Comparison of ENCODE assay signal across 22 cellular contexts in genomic region chr11:78643676-78644056, GRCh38.
"Had no signal": no experiment of that assay in that cellular context is flagged by ENCODE, and none has a peak within 500 bp of the region (broad histone marks: within the 10 kb centered on the region; RNA-seq: fewer than 3 reads in every experiment).

No MANE protein-coding gene starts in this region.

- ATAC-seq: body of pancreas had no signal

- H3K9me3 Mint-ChIP-seq: activated naive CD4-positive, alpha-beta T cell treated with anti-CD3 and anti-CD28 coated beads for 36 hours had no signal

- DNase-seq: activated CD4-positive, alpha-beta T cell treated with anti-CD3 and anti-CD28 coated beads, Interleukin-2, amount 50 U/mL, for 48 hours; activated CD4-positive, CD25-positive, alpha-beta regulatory T cell; activated CD8-positive, alpha-beta memory T cell treated with anti-CD3 and anti-CD28 coated beads, Interleukin-2, amount 50 U/mL, for 48 hours; activated effector memory CD4-positive, alpha-beta T cell treated with anti-CD3 and anti-CD28 coated beads, Interleukin-2, amount 50 U/mL, for 16 hours; activated naive CD4-positive, alpha-beta T cell treated with anti-CD3 and anti-CD28 coated beads for 36 hours; activated T-cell treated with anti-CD3 and anti-CD28 coated beads, Interleukin-2, amount 50 U/mL, for 48 hours; amniotic stem cell; body of pancreas; central memory CD4-positive, alpha-beta T cell; IMR-90; Kasumi-1; KBM-7; NCI-H1105 treated with DMSO at 0.1 percent for 48 hours; NCI-H1436 treated with DMSO at 0.1 percent for 48 hours; NCI-H187; NCI-H2081; NCI-H524; Peyer's patch; Right ventricle myocardium superior; SJCRH30; SK-N-SH had no signal

- H3K4me3 ChIP-seq: ascending aorta, body of pancreas, Peyer's patch, SJCRH30 had no signal

- H3K27me3 ChIP-seq: ascending aorta, body of pancreas, Peyer's patch, SJCRH30 had no signal

- H3K4me1 ChIP-seq: ascending aorta, body of pancreas, Peyer's patch, SJCRH30 had no signal

- H3K36me3 ChIP-seq: ascending aorta, Peyer's patch, SJCRH30 had no signal

- H3K9me3 ChIP-seq: ascending aorta, body of pancreas, Peyer's patch, SJCRH30, SK-N-SH had no signal

- H3K4me3 Mint-ChIP-seq: activated naive CD4-positive, alpha-beta T cell treated with anti-CD3 and anti-CD28 coated beads for 36 hours had no signal
